ENCODE assay signal across 3 cellular contexts in the genomic region with DNA sequence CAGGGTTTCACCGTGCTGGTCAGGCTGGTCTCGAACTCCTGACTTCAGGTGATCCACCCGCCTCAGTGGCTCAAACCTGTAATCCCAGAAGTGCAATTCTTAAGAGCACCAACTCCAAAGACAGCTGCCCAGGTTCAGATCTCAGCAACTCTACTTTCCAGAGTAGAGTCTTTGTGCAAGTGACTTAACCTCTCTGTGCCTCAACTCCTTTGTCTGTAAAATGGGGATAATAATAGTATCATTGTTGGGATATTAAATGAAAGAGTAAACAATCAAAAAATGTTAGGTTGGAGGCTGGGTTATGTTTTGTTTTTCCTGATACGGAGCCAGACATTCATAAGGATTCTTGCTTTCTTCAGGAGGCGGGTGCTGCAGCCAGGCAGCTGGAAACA.
TF ChIP-seq lines count a peak whose summit lies in the region.

No MANE protein-coding gene starts in this region.

TF ChIP-seq in A549, 52 proteins besides CTCF, POLR2A, EP300 and RAD21:
- no peak for TF ChIP-seq GATA3 (IDR thresholded peaks at IDR 0.05; ENCODE audit: borderline replicate concordance)
- peak; percentile 67; the same call in 1 of the 2 replicates for TF ChIP-seq CHD4 (IDR thresholded peaks at IDR 0.05; ENCODE audit: borderline replicate concordance)
- no peak for TF ChIP-seq FOXS1 (CRISPR knock-in tag; IDR thresholded peaks at IDR 0.05)
- no peak for TF ChIP-seq KDM1A (IDR thresholded peaks at IDR 0.05; ENCODE audit: low read depth)
- TF ChIP-seq MAZ (IDR thresholded peaks at IDR 0.05; ENCODE audit: borderline replicate concordance, low read depth, low read length) = no peak
TF ChIP-seq in A549: peak in this region for 1.

TF ChIP-seq in HCT116, 20 proteins besides CTCF, POLR2A, EP300 and RAD21:
- TF ChIP-seq EGR1 (IDR thresholded peaks at IDR 0.05; ENCODE audit: low read depth) = no peak
- no peak for TF ChIP-seq SRF (IDR thresholded peaks at IDR 0.05; ENCODE audit: low read depth)
- no peak for TF ChIP-seq EZH2phosphoT487 (IDR thresholded peaks at IDR 0.05; ENCODE audit: borderline replicate concordance)
- TF ChIP-seq YY1 (IDR thresholded peaks at IDR 0.05; ENCODE audit: extremely low read depth, insufficient replicate concordance, low read depth, low read length) = no peak
- TF ChIP-seq JUND (IDR thresholded peaks at IDR 0.05) = no peak
- TF ChIP-seq ELF1 (IDR thresholded peaks at IDR 0.05; ENCODE audit: borderline replicate concordance, low read depth) = no peak
- no peak for TF ChIP-seq TCF7L2 (IDR thresholded peaks at IDR 0.05; ENCODE audit: borderline replicate concordance, extremely low read depth, insufficient read depth, insufficient read length)
- no peak for TF ChIP-seq MAX (IDR thresholded peaks at IDR 0.05)
- no peak for TF ChIP-seq CBX3 (IDR thresholded peaks at IDR 0.05; ENCODE audit: low read depth)

TF ChIP-seq in K562, 482 proteins besides CTCF, POLR2A, EP300 and RAD21:
- TF ChIP-seq RBM25 (IDR thresholded peaks at IDR 0.05; ENCODE audit: low read depth, low read length, severe bottlenecking) (peak; percentile 74), ADNP (tag; IDR thresholded peaks at IDR 0.05) (peak; percentile 66; the same call in 1 of the 2 replicates), FOXJ3 (CRISPR knock-in tag; IDR thresholded peaks at IDR 0.05) (no peak)
- TF ChIP-seq, protein P1, sequence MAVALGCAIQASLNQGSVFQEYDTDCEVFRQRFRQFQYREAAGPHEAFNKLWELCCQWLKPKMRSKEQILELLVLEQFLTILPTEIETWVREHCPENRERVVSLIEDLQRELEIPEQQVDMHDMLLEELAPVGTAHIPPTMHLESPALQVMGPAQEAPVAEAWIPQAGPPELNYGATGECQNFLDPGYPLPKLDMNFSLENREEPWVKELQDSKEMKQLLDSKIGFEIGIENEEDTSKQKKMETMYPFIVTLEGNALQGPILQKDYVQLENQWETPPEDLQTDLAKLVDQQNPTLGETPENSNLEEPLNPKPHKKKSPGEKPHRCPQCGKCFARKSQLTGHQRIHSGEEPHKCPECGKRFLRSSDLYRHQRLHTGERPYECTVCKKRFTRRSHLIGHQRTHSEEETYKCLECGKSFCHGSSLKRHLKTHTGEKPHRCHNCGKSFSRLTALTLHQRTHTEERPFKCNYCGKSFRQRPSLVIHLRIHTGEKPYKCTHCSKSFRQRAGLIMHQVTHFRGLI (CRISPR knock-in tag; IDR thresholded peaks at IDR 0.05) = no peak
